Comparison of ENCODE assay signal across 1 cellular context in the genomic region with DNA sequence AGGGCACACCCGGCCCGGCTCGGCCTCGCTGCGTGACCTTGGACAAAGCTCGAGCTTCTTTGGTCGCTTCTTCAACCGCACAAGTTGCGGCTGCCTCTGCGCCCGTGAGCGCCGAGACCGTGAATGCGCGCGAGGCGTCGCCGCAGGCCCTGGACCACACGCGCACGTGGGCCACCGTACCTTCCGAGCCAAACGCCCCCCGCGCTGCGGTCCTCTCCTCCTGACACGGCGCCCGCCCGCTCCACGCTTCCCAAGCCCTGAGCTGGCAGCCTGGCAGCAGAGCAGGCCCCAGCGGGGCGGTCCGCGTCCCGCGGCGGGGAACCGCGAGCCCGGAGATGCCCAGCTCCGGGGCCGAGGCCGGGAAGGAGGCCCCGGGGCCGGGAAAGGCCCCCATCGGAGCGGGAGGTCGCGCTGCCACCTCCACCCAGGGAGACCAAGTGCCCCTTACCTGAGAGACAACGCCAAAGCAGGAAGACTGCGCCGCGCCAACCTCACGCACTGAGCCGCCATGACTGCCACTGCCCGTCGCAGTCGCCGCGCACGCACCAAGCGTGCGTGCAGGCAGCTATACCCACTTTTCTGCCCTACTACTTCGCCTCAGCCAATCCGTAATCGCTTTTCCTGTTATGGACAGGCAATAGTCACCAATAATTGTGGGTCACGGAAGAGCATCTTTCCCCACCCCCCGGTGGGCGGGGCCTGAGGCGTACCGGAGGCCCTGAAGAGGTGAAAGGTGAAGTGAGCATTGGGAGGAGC.
TF ChIP-seq lines count a peak whose summit lies in the region.

GRPEL1 (minus strand) TSS at position 542 of the 756 bp plus-strand sequence; CDS start at position 510, 32 bp downstream.

TF ChIP-seq in HepG2, 621 proteins besides CTCF, POLR2A, EP300 and RAD21 (continued from another document and continues in another):
- no peak for TF ChIP-seq ZNF740 (CRISPR knock-in tag; IDR thresholded peaks at IDR 0.05)
- TF ChIP-seq ZFP36L2 (CRISPR knock-in tag; IDR thresholded peaks at IDR 0.05), result 0 out of 2 replicates have a peak, but pooled peaks have one; percentile 20
- TF ChIP-seq MXD4 (CRISPR knock-in tag; IDR thresholded peaks at IDR 0.05), result peak; percentile 60; the same call in 1 of the 2 replicates
- TF ChIP-seq ZNF460 (CRISPR knock-in tag; IDR thresholded peaks at IDR 0.05; ENCODE audit: borderline replicate concordance), result peak; percentile 33; the same call in 1 of the 2 replicates
- TF ChIP-seq MXD3 (CRISPR knock-in tag; IDR thresholded peaks at IDR 0.05), result peak; percentile 76; the same call in 1 of the 2 replicates
- TF ChIP-seq ZNF720 (CRISPR knock-in tag; IDR thresholded peaks at IDR 0.05), result no peak
- no peak for TF ChIP-seq ZNF24 (IDR thresholded peaks at IDR 0.05)
- TF ChIP-seq NR3C1 (CRISPR knock-in tag; IDR thresholded peaks at IDR 0.05), result no peak
- no peak for TF ChIP-seq RAD51 (IDR thresholded peaks at IDR 0.05; ENCODE audit: borderline replicate concordance)
- TF ChIP-seq CBX2 (IDR thresholded peaks at IDR 0.05; ENCODE audit: low read depth, low read length), result no peak
- TF ChIP-seq CBX2 (CRISPR knock-in tag; IDR thresholded peaks at IDR 0.05; ENCODE audit: low read depth), result no peak
- TF ChIP-seq, protein P1, sequence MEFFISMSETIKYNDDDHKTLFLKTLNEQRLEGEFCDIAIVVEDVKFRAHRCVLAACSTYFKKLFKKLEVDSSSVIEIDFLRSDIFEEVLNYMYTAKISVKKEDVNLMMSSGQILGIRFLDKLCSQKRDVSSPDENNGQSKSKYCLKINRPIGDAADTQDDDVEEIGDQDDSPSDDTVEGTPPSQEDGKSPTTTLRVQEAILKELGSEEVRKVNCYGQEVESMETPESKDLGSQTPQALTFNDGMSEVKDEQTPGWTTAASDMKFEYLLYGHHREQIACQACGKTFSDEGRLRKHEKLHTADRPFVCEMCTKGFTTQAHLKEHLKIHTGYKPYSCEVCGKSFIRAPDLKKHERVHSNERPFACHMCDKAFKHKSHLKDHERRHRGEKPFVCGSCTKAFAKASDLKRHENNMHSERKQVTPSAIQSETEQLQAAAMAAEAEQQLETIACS (CRISPR knock-in tag; IDR thresholded peaks at IDR 0.05), result peak; percentile 69
- no peak for TF ChIP-seq AHDC1 (CRISPR knock-in tag; IDR thresholded peaks at IDR 0.05; ENCODE audit: borderline replicate concordance)
- TF ChIP-seq ZNF234 (CRISPR knock-in tag; conservative IDR thresholded peaks at IDR 0.05), result no peak; the same call in 1 of the 2 replicates
- no peak for TF ChIP-seq TOPORS (CRISPR knock-in tag; IDR thresholded peaks at IDR 0.05)
- peak; percentile 72; the same call in 1 of the 2 replicates for TF ChIP-seq IKZF5 (CRISPR knock-in tag; IDR thresholded peaks at IDR 0.05)
- peak; percentile 95; the same call in 1 of the 2 replicates for TF ChIP-seq RARG (CRISPR knock-in tag; IDR thresholded peaks at IDR 0.05; ENCODE audit: low read depth)
- peak; percentile 42 for TF ChIP-seq ZNF451 (CRISPR knock-in tag; IDR thresholded peaks at IDR 0.05)
- TF ChIP-seq ZBTB43 (CRISPR knock-in tag; conservative IDR thresholded peaks at IDR 0.05), result peak; percentile 28; the same call in 1 of the 2 replicates
- TF ChIP-seq NONO (IDR thresholded peaks at IDR 0.05), result no peak
- peak; percentile 61; the same call in 1 of the 2 replicates for TF ChIP-seq NONO (CRISPR knock-in tag; conservative IDR thresholded peaks at IDR 0.05)
- peak; percentile 38 for TF ChIP-seq ZNF891 (CRISPR knock-in tag; IDR thresholded peaks at IDR 0.05)
- 0 out of 2 replicates have a peak, but pooled peaks have one; percentile 32 for TF ChIP-seq KLF12 (CRISPR knock-in tag; IDR thresholded peaks at IDR 0.05; ENCODE audit: borderline replicate concordance)
- TF ChIP-seq MED1 (CRISPR knock-in tag; IDR thresholded peaks at IDR 0.05), result 0 out of 2 replicates have a peak, but pooled peaks have one; percentile 50
- TF ChIP-seq ZSCAN31 (CRISPR knock-in tag; IDR thresholded peaks at IDR 0.05; ENCODE audit: low read depth), result peak; percentile 80
- TF ChIP-seq ZNF253 (CRISPR knock-in tag; IDR thresholded peaks at IDR 0.05; ENCODE audit: borderline replicate concordance), result peak; percentile 36; the same call in 1 of the 2 replicates
- TF ChIP-seq MAZ (IDR thresholded peaks at IDR 0.05; ENCODE audit: borderline replicate concordance, low read depth, low read length), result 0 out of 2 replicates have a peak, but pooled peaks have one; percentile 52
- TF ChIP-seq MAZ (CRISPR knock-in tag; IDR thresholded peaks at IDR 0.05; ENCODE audit: low read depth), result peak; percentile 70; the same call in 1 of the 2 replicates
- TF ChIP-seq SCMH1 (CRISPR knock-in tag; IDR thresholded peaks at IDR 0.05; ENCODE audit: borderline replicate concordance), result no peak
- TF ChIP-seq NKX3-1 (CRISPR knock-in tag; IDR thresholded peaks at IDR 0.05), result peak; percentile 20; the same call in 1 of the 2 replicates
- peak; percentile 96 for TF ChIP-seq ZNF678 (CRISPR knock-in tag; IDR thresholded peaks at IDR 0.05)
- TF ChIP-seq ARNTL (CRISPR knock-in tag; IDR thresholded peaks at IDR 0.05), result peak; percentile 53
- TF ChIP-seq SRF (IDR thresholded peaks at IDR 0.05; ENCODE audit: low read depth, low read length), result 0 out of 2 replicates have a peak, but pooled peaks have one; percentile 44
- TF ChIP-seq SPEN (CRISPR knock-in tag; IDR thresholded peaks at IDR 0.05; ENCODE audit: low read depth), result peak; percentile 56; the same call in 1 of the 2 replicates
- TF ChIP-seq ZBTB40 (IDR thresholded peaks at IDR 0.05), result no peak
- peak; percentile 89 for TF ChIP-seq ZBTB40 (CRISPR knock-in tag; IDR thresholded peaks at IDR 0.05)
